26 cellular contexts compared by ENCODE assay signal in genomic region chr20:59971428-59971827, GRCh38. TPM values are rescaled to one million over a fixed set of nuclear protein-coding genes. Genes with fewer than 3 reads are reported as not detected.
"Had no signal": no experiment of that assay in that cellular context is flagged by ENCODE, and none has a peak within 500 bp of the region (broad histone marks: within the 10 kb centered on the region; RNA-seq: fewer than 3 reads in every experiment).

No MANE protein-coding gene starts in this region.

- DNase-seq: activated CD4-positive, alpha-beta T cell treated with anti-CD3 and anti-CD28 coated beads for 1 hour; activated CD4-positive, alpha-beta T cell treated with anti-CD3 and anti-CD28 coated beads, Interleukin-2, amount 50 U/mL, for 4 hours; activated CD8-positive, alpha-beta memory T cell treated with anti-CD3 and anti-CD28 coated beads for 24 hours; activated CD8-positive, alpha-beta memory T cell treated with anti-CD3 and anti-CD28 coated beads, Interleukin-2, amount 50 U/mL, for 4 hours; activated T-cell treated with anti-CD3 and anti-CD28 coated beads, Interleukin-2, amount 50 U/mL, for 24 hours; cerebellar nuclear complex; endodermal cell; erythroblast; glutamatergic neuron; immature natural killer cell; kidney glomerular epithelial cell; left lung; naive thymus-derived CD8-positive, alpha-beta T cell; retina; stimulated activated CD4-positive, alpha-beta T cell treated with anti-CD3 and anti-CD28 coated beads, Interleukin-4, amount 100 ng/mL, for 24 hours; stimulated activated naive CD8-positive, alpha-beta T cell treated with anti-CD3 and anti-CD28 coated beads, Interleukin-15, Interleukin-2, amounts not matched to agents 100 U/mL and 50 U/mL, for 24 hours; substantia nigra had no signal

- H3K9me3 Mint-ChIP-seq: activated naive CD4-positive, alpha-beta T cell treated with anti-CD3 and anti-CD28 coated beads, Interleukin-2, amount 50 U/mL, for 72 hours; activated T-cell treated with anti-CD3 and anti-CD28 coated beads, Interleukin-2, amount 50 U/mL, for 24 hours; activated T-helper 17 cell treated with anti-CD3 and anti-CD28 coated beads, Interleukin-2, amount 50 U/mL, for 72 hours; endodermal cell; immature natural killer cell; mesothelial cell of epicardium; naive thymus-derived CD8-positive, alpha-beta T cell; neural progenitor cell had no signal

- H3K36me3 ChIP-seq: ascending aorta, left lung, neural progenitor cell, tibial nerve had no signal

- H3K4me3 ChIP-seq: ascending aorta, coronary artery, hepatocyte, left lung, neural progenitor cell, SK-N-MC, tibial nerve had no signal

- H3K4me1 ChIP-seq: ascending aorta, neural progenitor cell had no signal

- H3K27ac Mint-ChIP-seq: activated naive CD4-positive, alpha-beta T cell treated with anti-CD3 and anti-CD28 coated beads, Interleukin-2, amount 50 U/mL, for 72 hours; activated T-cell treated with anti-CD3 and anti-CD28 coated beads, Interleukin-2, amount 50 U/mL, for 24 hours; activated T-helper 17 cell treated with anti-CD3 and anti-CD28 coated beads, Interleukin-2, amount 50 U/mL, for 72 hours; endodermal cell; mesothelial cell of epicardium; naive thymus-derived CD8-positive, alpha-beta T cell; neural progenitor cell had no signal

- H3K27me3 ChIP-seq: ascending aorta, hepatocyte, left lung, neural progenitor cell, tibial nerve had no signal

- H3K36me3 Mint-ChIP-seq: activated naive CD4-positive, alpha-beta T cell treated with anti-CD3 and anti-CD28 coated beads, Interleukin-2, amount 50 U/mL, for 72 hours; mesothelial cell of epicardium; neural progenitor cell had no signal

- H3K27me3 Mint-ChIP-seq: activated T-cell treated with anti-CD3 and anti-CD28 coated beads, Interleukin-2, amount 50 U/mL, for 24 hours; activated T-helper 17 cell treated with anti-CD3 and anti-CD28 coated beads, Interleukin-2, amount 50 U/mL, for 72 hours; naive thymus-derived CD8-positive, alpha-beta T cell had no signal

- ATAC-seq: activated naive CD4-positive, alpha-beta T cell treated with anti-CD3 and anti-CD28 coated beads, Interleukin-2, amount 50 U/mL, for 72 hours; activated T-helper 17 cell treated with anti-CD3 and anti-CD28 coated beads, Interleukin-2, amount 50 U/mL, for 72 hours; naive thymus-derived CD8-positive, alpha-beta T cell; stimulated activated naive CD8-positive, alpha-beta T cell treated with anti-CD3 and anti-CD28 coated beads, Interleukin-15, Interleukin-2, amounts not matched to agents 100 U/mL and 50 U/mL, for 24 hours had no signal

- H3K27ac ChIP-seq: ascending aorta, coronary artery, hepatocyte, neural progenitor cell, SK-N-MC, tibial nerve had no signal

- H3K4me1 Mint-ChIP-seq: activated T-helper 17 cell treated with anti-CD3 and anti-CD28 coated beads, Interleukin-2, amount 50 U/mL, for 72 hours; endodermal cell; immature natural killer cell; naive thymus-derived CD8-positive, alpha-beta T cell had no signal

- H3K4me3 Mint-ChIP-seq: activated T-cell treated with anti-CD3 and anti-CD28 coated beads, Interleukin-2, amount 50 U/mL, for 24 hours; activated T-helper 17 cell treated with anti-CD3 and anti-CD28 coated beads, Interleukin-2, amount 50 U/mL, for 72 hours; endodermal cell; immature natural killer cell; mesothelial cell of epicardium; naive thymus-derived CD8-positive, alpha-beta T cell; neural progenitor cell had no signal

- H3K9me3 ChIP-seq: ascending aorta, left lung, tibial nerve had no signal

RNA-seq across cellular contexts. Expression of gene CDH26, which starts 13.2 kb away (rescaled TPM):
- total RNA-seq: ascending aorta had no signal
- polyA plus RNA-seq: immature natural killer cell had no signal
